12 cellular contexts compared by ENCODE assay signal in genomic region chr5:84249918-84250635, GRCh38.
A peak's percentile ranks its signal among the peaks of the same experiment; 100 is the strongest.
DNase-seq lines count a peak whose midpoint lies in the region; ATAC-seq and TF ChIP-seq lines count a peak whose summit lies in the region.
"Had no signal": no experiment of that assay in that cellular context is flagged by ENCODE, and none has a peak within 500 bp of the region (broad histone marks: within the 10 kb centered on the region; RNA-seq: fewer than 3 reads in every experiment).

No MANE protein-coding gene starts in this region.

- H2AFZ ChIP-seq in smooth muscle cell (ENCODE audit: low read depth) = no peak overlapping the region

- 37% methylated on average over 4 of the region's 4 CpGs for WGBS in smooth muscle cell (ENCODE audit: low lambda C conversion rate)

- no peaks in the 10 kb centered on the region for H4K20me1 ChIP-seq in smooth muscle cell (ENCODE audit: low read depth)

- H3K9me3 ChIP-seq in SJSA1 (replicated peaks) (no peaks in the 10 kb centered on the region), smooth muscle cell (replicated peaks; ENCODE audit: low read depth) (no peaks in the 10 kb centered on the region), left ventricle myocardium inferior (replicated peaks) (no peaks in the 10 kb centered on the region)
- H3K9me3 ChIP-seq: thoracic aorta had no signal

- H3K4me2 ChIP-seq in smooth muscle cell = peak overlapping the region; percentile 81

- H3K4me3 ChIP-seq in SJSA1 (peak overlapping the region; percentile 2; the same call in 1 of the 2 replicates), fibroblast of pulmonary artery (replicated peaks; ENCODE audit: low read depth, low read length) (no peak overlapping the region), smooth muscle cell (no peak overlapping the region), left ventricle myocardium inferior (no peak overlapping the region)
- H3K4me3 ChIP-seq: thoracic aorta had no signal

- TF ChIP-seq CTCF in fibroblast of pulmonary artery (IDR thresholded peaks at IDR 0.05; ENCODE audit: low read length, missing control alignments) = no peak
- no peak for TF ChIP-seq CTCF in smooth muscle cell (IDR thresholded peaks at IDR 0.05; ENCODE audit: borderline replicate concordance, insufficient read depth, poor library complexity, severe bottlenecking)
- TF ChIP-seq CTCF in left ventricle myocardium inferior (IDR thresholded peaks at IDR 0.05; ENCODE audit: borderline replicate concordance) = no peak

- H3K36me3 ChIP-seq in SJSA1 (peaks cover 6% of the 10 kb centered on the region), smooth muscle cell (ENCODE audit: low read depth) (no peaks in the 10 kb centered on the region), left ventricle myocardium inferior (no peaks in the 10 kb centered on the region)
- H3K36me3 ChIP-seq: thoracic aorta had no signal

- H3K4me1 ChIP-seq in SJSA1 (replicated peaks) (peaks cover 37% of the 10 kb centered on the region), smooth muscle cell (ENCODE audit: low read depth) (peaks cover 18% of the 10 kb centered on the region), left ventricle myocardium inferior (no peaks in the 10 kb centered on the region)

- H3K27me3 ChIP-seq in SJSA1 (replicated peaks) (no peaks in the 10 kb centered on the region), smooth muscle cell (ENCODE audit: low read depth) (no peaks in the 10 kb centered on the region), left ventricle myocardium inferior (ENCODE audit: low read depth) (no peaks in the 10 kb centered on the region)

- peaks cover 6% of the 10 kb centered on the region for H3F3A ChIP-seq in smooth muscle cell (ENCODE audit: low read depth)

- ATAC-seq in HG03342 (IDR thresholded peaks at IDR 0.05; ENCODE audit: unreplicated experiment) = no peak
- ATAC-seq: natural killer cell had no signal

- H3K27ac ChIP-seq in SJSA1 = peak overlapping the region; percentile 91
- H3K27ac ChIP-seq in smooth muscle cell (ENCODE audit: low read depth) = peak overlapping the region; percentile 83
- no peak overlapping the region for H3K27ac ChIP-seq in left ventricle myocardium inferior (replicated peaks)
- H3K27ac ChIP-seq: thoracic aorta had no signal

- intact Hi-C loops in left ventricle myocardium inferior (cut with micrococcal nuclease) = no loop called here

- DNase-seq in DMS53 (lab: John Stamatoyannopoulos, UW) = peak; percentile 10
- no peak for DNase-seq in DMS53 treated with DMSO at 0.1 percent for 48 hours (lab: John Stamatoyannopoulos, UW; ENCODE audit: unreplicated experiment)
- peak; percentile 90 to 91 for DNase-seq in SJSA1 (ENCODE audit: low read depth in 1 of 2, low spot score in 2 of 2)
- DNase-seq in fibroblast of pulmonary artery (ENCODE audit: low read depth) = peak; percentile 70
- no peak for DNase-seq in smooth muscle cell (lab: John Stamatoyannopoulos, UW; ENCODE audit: unreplicated experiment)
- no peak for DNase-seq in left ventricle myocardium inferior
- DNase-seq in UCSD-AML1 (lab: John Stamatoyannopoulos, UW; ENCODE audit: unreplicated experiment) = no peak
- DNase-seq: 8988T; natural killer cell; stimulated activated CD4-positive, alpha-beta T cell treated with anti-CD3 and anti-CD28 coated beads, Interleukin-4, amount 100 ng/mL, for 24 hours had no signal

- no peaks in the 10 kb centered on the region for H3K79me2 ChIP-seq in smooth muscle cell (ENCODE audit: low read depth)

- no peak overlapping the region for H3K9ac ChIP-seq in smooth muscle cell (ENCODE audit: low read depth)

Comparison
In these comparisons a context has a peak if more than half of its experiments do, and no peak if none do; other contexts are left out.
1. DNase-seq: peak in DMS53 (single experiment), SJSA1 (2 of 2) and fibroblast of pulmonary artery (single experiment); none in DMS53 treated with DMSO at 0.1 percent for 48 hours (single experiment), smooth muscle cell (single experiment), left ventricle myocardium inferior (single experiment) and UCSD-AML1 (single experiment).